ENCODE assay signal across 36 cellular contexts in the genomic region with DNA sequence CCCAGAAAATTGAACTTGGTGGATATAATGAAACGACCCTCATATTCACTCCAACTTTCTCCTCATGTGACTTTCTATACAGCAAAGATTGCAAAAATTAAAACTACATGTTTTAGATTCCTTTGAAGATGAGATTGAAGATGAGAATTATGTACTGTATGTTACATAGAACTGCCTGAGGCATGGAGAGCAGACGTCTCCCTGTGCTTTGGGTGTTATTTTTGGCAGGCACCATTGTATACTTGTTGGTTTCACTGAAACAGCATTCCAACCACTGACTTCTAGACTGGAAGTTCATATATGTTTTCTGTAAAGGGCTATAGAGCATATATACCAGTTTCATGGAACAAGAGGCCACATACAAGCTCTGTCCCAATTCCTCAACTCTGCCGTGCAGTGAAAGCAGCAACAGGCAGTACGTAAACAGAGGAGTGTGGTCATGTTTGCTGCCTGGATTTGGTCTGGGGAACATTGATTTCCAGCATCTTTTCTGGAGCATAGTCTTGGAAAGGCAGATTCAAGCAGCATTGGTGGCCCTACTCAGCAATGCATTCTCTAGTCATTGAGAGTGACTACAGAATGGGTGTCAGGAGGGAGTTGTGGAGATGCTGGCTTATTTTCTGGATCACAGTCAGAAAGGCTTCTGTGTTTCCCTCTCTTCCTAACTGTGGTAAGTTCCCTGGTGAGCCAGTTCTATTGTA. TPM values are rescaled to one million over a fixed set of nuclear protein-coding genes. Genes with fewer than 3 reads are reported as not detected.
"Had no signal": no experiment of that assay in that cellular context is flagged by ENCODE, and none has a peak within 500 bp of the region (broad histone marks: within the 10 kb centered on the region; RNA-seq: fewer than 3 reads in every experiment).

No MANE protein-coding gene starts in this region.

- ATAC-seq: activated CD4-positive, alpha-beta T cell treated with anti-CD3 and anti-CD28 coated beads for 36 hours; activated T-helper 17 cell treated with anti-CD3 and anti-CD28 coated beads, Interleukin-2, amount 50 U/mL, for 72 hours; body of pancreas; esophagus mucosa; natural killer cell; psoas muscle; stimulated activated effector memory CD8-positive, alpha-beta T cell treated with anti-CD3 and anti-CD28 coated beads, Interleukin-12 subunit alpha, Interleukin-12 subunit beta, amount 100 ng/mL, for 72 hours had no signal

- H3K4me2 ChIP-seq: hepatocyte had no signal

- H3K27me3 Mint-ChIP-seq: activated B cell treated with CpG ODN at 0.5 μM for 24 hours; activated CD4-positive, alpha-beta T cell treated with anti-CD3 and anti-CD28 coated beads for 36 hours; activated naive CD8-positive, alpha-beta T cell treated with anti-CD3 and anti-CD28 coated beads for 36 hours; activated T-cell treated with anti-CD3 and anti-CD28 coated beads, Interleukin-2, amount 50 U/mL, for 24 hours; activated T-helper 17 cell treated with anti-CD3 and anti-CD28 coated beads, Interleukin-2, amount 50 U/mL, for 72 hours; dendritic cell treated with granulocyte-macrophage colony-stimulating factor and Interleukin-4, amounts not matched to agents 40 ng/mL and 50 ng/mL, for 4 days had no signal

- FAIRE-seq: frontal cortex had no signal

- H3K4me1 Mint-ChIP-seq: activated B cell treated with CpG ODN at 0.5 μM for 24 hours; activated CD4-positive, alpha-beta T cell treated with anti-CD3 and anti-CD28 coated beads for 36 hours; activated naive CD8-positive, alpha-beta T cell treated with anti-CD3 and anti-CD28 coated beads for 36 hours; activated T-helper 17 cell treated with anti-CD3 and anti-CD28 coated beads, Interleukin-2, amount 50 U/mL, for 72 hours; immature natural killer cell; natural killer cell; stimulated activated effector memory CD8-positive, alpha-beta T cell treated with anti-CD3 and anti-CD28 coated beads, Interleukin-12 subunit alpha, Interleukin-12 subunit beta, amount 100 ng/mL, for 72 hours had no signal

- H3K4me1 ChIP-seq: body of pancreas, left ventricle myocardium inferior, psoas muscle, right atrium auricular region, stomach, testis, vagina had no signal

- DNase-seq: activated B cell treated with CpG ODN at 0.5 μM for 24 hours; activated CD4-positive, alpha-beta T cell treated with anti-CD3 and anti-CD28 coated beads for 36 hours; activated CD4-positive, alpha-beta T cell treated with anti-CD3 and anti-CD28 coated beads, Interleukin-2, amount 50 U/mL, for 4 hours; activated CD8-positive, alpha-beta memory T cell treated with anti-CD3 and anti-CD28 coated beads for 24 hours; activated CD8-positive, alpha-beta memory T cell treated with anti-CD3 and anti-CD28 coated beads, Interleukin-2, amount 50 U/mL, for 4 hours; activated naive CD8-positive, alpha-beta T cell treated with anti-CD3 and anti-CD28 coated beads for 36 hours; activated T-cell treated with anti-CD3 and anti-CD28 coated beads, Interleukin-2, amount 50 U/mL, for 24 hours; amniotic stem cell; body of pancreas; caudate nucleus; effector CD4-positive, alpha-beta T cell; glutamatergic neuron; immature natural killer cell; kidney glomerular epithelial cell; left ventricle myocardium inferior; midbrain; natural killer cell; ovary; psoas muscle; stimulated activated CD4-positive, alpha-beta T cell treated with anti-CD3 and anti-CD28 coated beads, Interleukin-1b, Interleukin-23, amount 100 ng/mL, for 48 hours; stomach; T1000; testis had no signal

- H3K9me3 Mint-ChIP-seq: dendritic cell treated with granulocyte-macrophage colony-stimulating factor and Interleukin-4, amounts not matched to agents 40 ng/mL and 50 ng/mL, for 4 days; type B pancreatic cell had no signal

- H3K36me3 Mint-ChIP-seq: activated naive CD8-positive, alpha-beta T cell treated with anti-CD3 and anti-CD28 coated beads for 36 hours; immature natural killer cell; natural killer cell; stimulated activated effector memory CD8-positive, alpha-beta T cell treated with anti-CD3 and anti-CD28 coated beads, Interleukin-12 subunit alpha, Interleukin-12 subunit beta, amount 100 ng/mL, for 72 hours; type B pancreatic cell had no signal

- H3K36me3 ChIP-seq: left ventricle myocardium inferior, neutrophil, ovary, right atrium auricular region, stomach, vagina had no signal

- H3K79me2 ChIP-seq: hepatocyte had no signal

- H3K27ac ChIP-seq: body of pancreas, hepatocyte, left ventricle myocardium inferior, neutrophil, ovary, psoas muscle, right atrium auricular region, skin epidermis, stomach, testis, vagina had no signal

- H3K4me3 ChIP-seq: body of pancreas, hepatocyte, left ventricle myocardium inferior, ovary, psoas muscle, right atrium auricular region, skin epidermis, stomach, testis, vagina had no signal

- H3K27ac Mint-ChIP-seq: activated B cell treated with CpG ODN at 0.5 μM for 24 hours; activated CD4-positive, alpha-beta T cell treated with anti-CD3 and anti-CD28 coated beads for 36 hours; activated naive CD8-positive, alpha-beta T cell treated with anti-CD3 and anti-CD28 coated beads for 36 hours; activated T-cell treated with anti-CD3 and anti-CD28 coated beads, Interleukin-2, amount 50 U/mL, for 24 hours; activated T-helper 17 cell treated with anti-CD3 and anti-CD28 coated beads, Interleukin-2, amount 50 U/mL, for 72 hours; dendritic cell treated with granulocyte-macrophage colony-stimulating factor and Interleukin-4, amounts not matched to agents 40 ng/mL and 50 ng/mL, for 4 days; immature natural killer cell; natural killer cell; stimulated activated effector memory CD8-positive, alpha-beta T cell treated with anti-CD3 and anti-CD28 coated beads, Interleukin-12 subunit alpha, Interleukin-12 subunit beta, amount 100 ng/mL, for 72 hours; T-helper 1 cell treated with Interleukin-12 subunit alpha and Interleukin-12 subunit beta and Interleukin-4 antibody, amounts not matched to agents 30 μg/mL and 1 μg/mL, for 36 hours; type B pancreatic cell had no signal

- H3K9me3 ChIP-seq: body of pancreas, neutrophil, ovary, psoas muscle, right atrium auricular region, stomach, testis, vagina had no signal

- H2AFZ ChIP-seq: hepatocyte had no signal

- H3K4me3 Mint-ChIP-seq: activated B cell treated with CpG ODN at 0.5 μM for 24 hours; activated CD4-positive, alpha-beta T cell treated with anti-CD3 and anti-CD28 coated beads for 36 hours; activated naive CD8-positive, alpha-beta T cell treated with anti-CD3 and anti-CD28 coated beads for 36 hours; activated T-cell treated with anti-CD3 and anti-CD28 coated beads, Interleukin-2, amount 50 U/mL, for 24 hours; activated T-helper 17 cell treated with anti-CD3 and anti-CD28 coated beads, Interleukin-2, amount 50 U/mL, for 72 hours; dendritic cell treated with granulocyte-macrophage colony-stimulating factor and Interleukin-4, amounts not matched to agents 40 ng/mL and 50 ng/mL, for 4 days; immature natural killer cell; natural killer cell; stimulated activated effector memory CD8-positive, alpha-beta T cell treated with anti-CD3 and anti-CD28 coated beads, Interleukin-12 subunit alpha, Interleukin-12 subunit beta, amount 100 ng/mL, for 72 hours; T-helper 1 cell treated with Interleukin-12 subunit alpha and Interleukin-12 subunit beta and Interleukin-4 antibody, amounts not matched to agents 30 μg/mL and 1 μg/mL, for 36 hours; type B pancreatic cell had no signal

- H3K27me3 ChIP-seq: body of pancreas, hepatocyte, neutrophil, ovary, right atrium auricular region, stomach, testis, vagina had no signal

RNA-seq across cellular contexts. Expression of a gene that starts 57.7 kb away (rescaled TPM):
- total RNA-seq: activated B cell treated with CpG ODN at 0.5 μM for 24 hours; activated CD4-positive, alpha-beta T cell treated with anti-CD3 and anti-CD28 coated beads for 36 hours; activated naive CD8-positive, alpha-beta T cell treated with anti-CD3 and anti-CD28 coated beads for 36 hours; activated T-helper 17 cell treated with anti-CD3 and anti-CD28 coated beads, Interleukin-2, amount 50 U/mL, for 72 hours; lung microvascular endothelial cell; natural killer cell had no signal
